In the genomic region with DNA sequence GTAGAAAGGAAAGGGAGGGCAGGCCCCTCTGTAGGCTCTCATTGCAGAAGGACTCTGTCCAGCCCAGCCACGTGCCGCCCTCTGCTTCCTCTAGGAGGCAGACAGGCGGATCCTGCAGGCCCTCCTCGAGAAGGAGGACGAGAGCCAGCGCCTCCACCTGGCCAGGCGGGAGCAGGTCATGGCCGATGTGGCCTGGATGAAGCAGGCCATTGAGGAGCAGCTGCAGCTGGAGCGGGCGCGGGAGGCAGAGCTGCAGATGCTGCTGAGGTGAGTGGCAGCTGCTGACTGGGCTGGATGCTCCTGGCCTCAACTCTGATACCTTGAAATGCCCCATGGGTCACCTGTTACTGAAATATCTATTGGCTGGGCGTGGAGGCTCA, we compare ENCODE assay signal across 8 cellular contexts. TPM values are rescaled to one million over a fixed set of nuclear protein-coding genes. Genes with fewer than 3 reads are reported as not detected.
A peak's percentile ranks its signal among the peaks of the same experiment; 100 is the strongest.
DNase-seq lines count a peak whose midpoint lies in the region; ATAC-seq and TF ChIP-seq lines count a peak whose summit lies in the region.

No MANE protein-coding gene starts in this region.

- no peaks in the 10 kb centered on the region for H3K27me3 ChIP-seq in GM23248 (replicated peaks; ENCODE audit: insufficient read depth)

- 71 to 72% methylated on average over 11 to 12 of the region's 12 CpGs for WGBS in GM23248 (ENCODE audit: low coverage in 1 of 2, low lambda C conversion rate in 2 of 2, missing lambda C conversion rate in 2 of 2), 2 experiments

- peaks cover 14% of the 10 kb centered on the region; the same call in 1 of the 2 replicates for H3K36me3 ChIP-seq in GM23248 (ENCODE audit: low read depth)

- H3K9ac ChIP-seq in GM23248, result no peak overlapping the region

- no peaks in the 10 kb centered on the region for H3K9me3 ChIP-seq in GM23248 (ENCODE audit: low read depth)

- H2AFZ ChIP-seq in GM23248, result no peak overlapping the region

- in situ Hi-C loops in GM23248 (cut with MboI), result no loop called here

- no peak overlapping the region for H3K4me3 ChIP-seq in GM23248

- DNase-seq in AG20443 (ENCODE audit: low spot score) (peak; percentile 67), GM23248 (peak; percentile 62), iPS DF 19.7 (ENCODE audit: low read depth, low spot score) (peak; percentile 63), NOMO-1 treated with DMSO at 0.1 percent for 48 hours (lab: John Stamatoyannopoulos, UW; ENCODE audit: unreplicated experiment) (no peak)
- DNase-seq in activated CD8-positive, alpha-beta memory T cell treated with anti-CD3 and anti-CD28 coated beads, Interleukin-2, amount 50 U/mL, for 4 hours, result no peak

- no peaks in the 10 kb centered on the region for H3K9me2 ChIP-seq in GM23248 (ENCODE audit: insufficient read depth)

- no peaks in the 10 kb centered on the region for H3K4me1 ChIP-seq in GM23248 (ENCODE audit: insufficient read depth)

- H4K20me1 ChIP-seq in GM23248 (ENCODE audit: insufficient read depth), result no peaks in the 10 kb centered on the region

- ATAC-seq in SK-N-SH treated with all-trans-retinoic acid at 6 μM for 48 hours (peak; percentile 81), GM19395 (IDR thresholded peaks at IDR 0.05; ENCODE audit: unreplicated experiment) (no peak), HG03571 (IDR thresholded peaks at IDR 0.05; ENCODE audit: unreplicated experiment) (no peak)

- no peak overlapping the region for H3K27ac ChIP-seq in GM23248

- no peaks in the 10 kb centered on the region for H3F3A ChIP-seq in GM23248 (ENCODE audit: insufficient read depth)

- no peak overlapping the region for H3K4me2 ChIP-seq in GM23248 (ENCODE audit: unreplicated experiment)

- no peaks in the 10 kb centered on the region for H3K79me2 ChIP-seq in GM23248 (ENCODE audit: insufficient read depth)

TF ChIP-seq in SK-N-SH treated with all-trans-retinoic acid at 6 μM for 48 hours, 23 proteins besides CTCF, POLR2A, EP300 and RAD21:
- TF ChIP-seq, protein P1, sequence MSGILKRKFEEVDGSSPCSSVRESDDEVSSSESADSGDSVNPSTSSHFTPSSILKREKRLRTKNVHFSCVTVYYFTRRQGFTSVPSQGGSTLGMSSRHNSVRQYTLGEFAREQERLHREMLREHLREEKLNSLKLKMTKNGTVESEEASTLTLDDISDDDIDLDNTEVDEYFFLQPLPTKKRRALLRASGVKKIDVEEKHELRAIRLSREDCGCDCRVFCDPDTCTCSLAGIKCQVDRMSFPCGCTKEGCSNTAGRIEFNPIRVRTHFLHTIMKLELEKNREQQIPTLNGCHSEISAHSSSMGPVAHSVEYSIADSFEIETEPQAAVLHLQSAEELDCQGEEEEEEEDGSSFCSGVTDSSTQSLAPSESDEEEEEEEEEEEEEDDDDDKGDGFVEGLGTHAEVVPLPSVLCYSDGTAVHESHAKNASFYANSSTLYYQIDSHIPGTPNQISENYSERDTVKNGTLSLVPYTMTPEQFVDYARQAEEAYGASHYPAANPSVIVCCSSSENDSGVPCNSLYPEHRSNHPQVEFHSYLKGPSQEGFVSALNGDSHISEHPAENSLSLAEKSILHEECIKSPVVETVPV (CRISPR knock-in tag; IDR thresholded peaks at IDR 0.05), result no peak
- TF ChIP-seq ESRRG (CRISPR knock-in tag; IDR thresholded peaks at IDR 0.05), result no peak
- no peak for TF ChIP-seq ZFP30 (CRISPR knock-in tag; IDR thresholded peaks at IDR 0.05)
- no peak for TF ChIP-seq ISL1 (CRISPR knock-in tag; IDR thresholded peaks at IDR 0.05)
- no peak for TF ChIP-seq CSDC2 (CRISPR knock-in tag; IDR thresholded peaks at IDR 0.05)
- TF ChIP-seq PPARA (CRISPR knock-in tag; IDR thresholded peaks at IDR 0.05; ENCODE audit: borderline replicate concordance), result no peak
- TF ChIP-seq BACH2 (CRISPR knock-in tag; IDR thresholded peaks at IDR 0.05; ENCODE audit: borderline replicate concordance), result no peak
- no peak for TF ChIP-seq GLIS3 (CRISPR knock-in tag; IDR thresholded peaks at IDR 0.05)
- TF ChIP-seq, protein P2, sequence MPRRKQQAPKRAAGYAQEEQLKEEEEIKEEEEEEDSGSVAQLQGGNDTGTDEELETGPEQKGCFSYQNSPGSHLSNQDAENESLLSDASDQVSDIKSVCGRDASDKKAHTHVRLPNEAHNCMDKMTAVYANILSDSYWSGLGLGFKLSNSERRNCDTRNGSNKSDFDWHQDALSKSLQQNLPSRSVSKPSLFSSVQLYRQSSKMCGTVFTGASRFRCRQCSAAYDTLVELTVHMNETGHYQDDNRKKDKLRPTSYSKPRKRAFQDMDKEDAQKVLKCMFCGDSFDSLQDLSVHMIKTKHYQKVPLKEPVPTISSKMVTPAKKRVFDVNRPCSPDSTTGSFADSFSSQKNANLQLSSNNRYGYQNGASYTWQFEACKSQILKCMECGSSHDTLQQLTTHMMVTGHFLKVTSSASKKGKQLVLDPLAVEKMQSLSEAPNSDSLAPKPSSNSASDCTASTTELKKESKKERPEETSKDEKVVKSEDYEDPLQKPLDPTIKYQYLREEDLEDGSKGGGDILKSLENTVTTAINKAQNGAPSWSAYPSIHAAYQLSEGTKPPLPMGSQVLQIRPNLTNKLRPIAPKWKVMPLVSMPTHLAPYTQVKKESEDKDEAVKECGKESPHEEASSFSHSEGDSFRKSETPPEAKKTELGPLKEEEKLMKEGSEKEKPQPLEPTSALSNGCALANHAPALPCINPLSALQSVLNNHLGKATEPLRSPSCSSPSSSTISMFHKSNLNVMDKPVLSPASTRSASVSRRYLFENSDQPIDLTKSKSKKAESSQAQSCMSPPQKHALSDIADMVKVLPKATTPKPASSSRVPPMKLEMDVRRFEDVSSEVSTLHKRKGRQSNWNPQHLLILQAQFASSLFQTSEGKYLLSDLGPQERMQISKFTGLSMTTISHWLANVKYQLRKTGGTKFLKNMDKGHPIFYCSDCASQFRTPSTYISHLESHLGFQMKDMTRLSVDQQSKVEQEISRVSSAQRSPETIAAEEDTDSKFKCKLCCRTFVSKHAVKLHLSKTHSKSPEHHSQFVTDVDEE (CRISPR knock-in tag; IDR thresholded peaks at IDR 0.05), result no peak
- no peak for TF ChIP-seq ZC3H10 (CRISPR knock-in tag; IDR thresholded peaks at IDR 0.05)
- TF ChIP-seq SNAI2 (CRISPR knock-in tag; IDR thresholded peaks at IDR 0.05), result no peak
- no peak for TF ChIP-seq TCF4 (CRISPR knock-in tag; IDR thresholded peaks at IDR 0.05; ENCODE audit: borderline replicate concordance)
- no peak for TF ChIP-seq ZFP3 (CRISPR knock-in tag; IDR thresholded peaks at IDR 0.05)
- TF ChIP-seq, protein P3, sequence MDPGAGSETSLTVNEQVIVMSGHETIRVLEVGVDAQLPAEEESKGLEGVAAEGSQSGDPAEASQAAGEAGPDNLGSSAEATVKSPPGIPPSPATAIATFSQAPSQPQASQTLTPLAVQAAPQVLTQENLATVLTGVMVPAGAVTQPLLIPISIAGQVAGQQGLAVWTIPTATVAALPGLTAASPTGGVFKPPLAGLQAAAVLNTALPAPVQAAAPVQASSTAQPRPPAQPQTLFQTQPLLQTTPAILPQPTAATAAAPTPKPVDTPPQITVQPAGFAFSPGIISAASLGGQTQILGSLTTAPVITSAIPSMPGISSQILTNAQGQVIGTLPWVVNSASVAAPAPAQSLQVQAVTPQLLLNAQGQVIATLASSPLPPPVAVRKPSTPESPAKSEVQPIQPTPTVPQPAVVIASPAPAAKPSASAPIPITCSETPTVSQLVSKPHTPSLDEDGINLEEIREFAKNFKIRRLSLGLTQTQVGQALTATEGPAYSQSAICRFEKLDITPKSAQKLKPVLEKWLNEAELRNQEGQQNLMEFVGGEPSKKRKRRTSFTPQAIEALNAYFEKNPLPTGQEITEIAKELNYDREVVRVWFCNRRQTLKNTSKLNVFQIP (CRISPR knock-in tag; IDR thresholded peaks at IDR 0.05; ENCODE audit: borderline replicate concordance, low read depth), result no peak
- TF ChIP-seq, protein P4, sequence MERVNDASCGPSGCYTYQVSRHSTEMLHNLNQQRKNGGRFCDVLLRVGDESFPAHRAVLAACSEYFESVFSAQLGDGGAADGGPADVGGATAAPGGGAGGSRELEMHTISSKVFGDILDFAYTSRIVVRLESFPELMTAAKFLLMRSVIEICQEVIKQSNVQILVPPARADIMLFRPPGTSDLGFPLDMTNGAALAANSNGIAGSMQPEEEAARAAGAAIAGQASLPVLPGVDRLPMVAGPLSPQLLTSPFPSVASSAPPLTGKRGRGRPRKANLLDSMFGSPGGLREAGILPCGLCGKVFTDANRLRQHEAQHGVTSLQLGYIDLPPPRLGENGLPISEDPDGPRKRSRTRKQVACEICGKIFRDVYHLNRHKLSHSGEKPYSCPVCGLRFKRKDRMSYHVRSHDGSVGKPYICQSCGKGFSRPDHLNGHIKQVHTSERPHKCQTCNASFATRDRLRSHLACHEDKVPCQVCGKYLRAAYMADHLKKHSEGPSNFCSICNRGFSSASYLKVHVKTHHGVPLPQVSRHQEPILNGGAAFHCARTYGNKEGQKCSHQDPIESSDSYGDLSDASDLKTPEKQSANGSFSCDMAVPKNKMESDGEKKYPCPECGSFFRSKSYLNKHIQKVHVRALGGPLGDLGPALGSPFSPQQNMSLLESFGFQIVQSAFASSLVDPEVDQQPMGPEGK (CRISPR knock-in tag; IDR thresholded peaks at IDR 0.05; ENCODE audit: borderline replicate concordance), result no peak
- no peak for TF ChIP-seq OSR1 (CRISPR knock-in tag; IDR thresholded peaks at IDR 0.05)
- TF ChIP-seq TOX (CRISPR knock-in tag; IDR thresholded peaks at IDR 0.05; ENCODE audit: borderline replicate concordance), result no peak
- no peak for TF ChIP-seq RARB (CRISPR knock-in tag; IDR thresholded peaks at IDR 0.05)
- no peak for TF ChIP-seq ZNF8 (CRISPR knock-in tag; IDR thresholded peaks at IDR 0.05)

RNA-seq across cellular contexts. Expression of a gene that starts 10.9 kb away (rescaled TPM):
- total RNA-seq in GM23248 (2014; rRNA removed; shearing (Covaris generic)), result 11.7 and 14.7 TPM in 2 replicates
- 9.7 and 11.5 TPM in 2 replicates for polyA plus RNA-seq in GM23248 (2016; fragmentation: Nextera tagmentation; extraction: Ambion mirVana)

RNA-seq across cellular contexts. Expression of a gene that starts 30.6 kb away (rescaled TPM):
- 62.2 and 96.5 TPM in 2 replicates for total RNA-seq in GM23248 (2014; rRNA removed; shearing (Covaris generic))
- 92.8 and 96.0 TPM in 2 replicates for polyA plus RNA-seq in GM23248 (2016; fragmentation: Nextera tagmentation; extraction: Ambion mirVana)

Comparison
In these comparisons a context has a peak if more than half of its experiments do, and no peak if none do; other contexts are left out.
1. DNase-seq: peak in AG20443 (single experiment), GM23248 (single experiment) and iPS DF 19.7 (single experiment); none in NOMO-1 treated with DMSO at 0.1 percent for 48 hours (single experiment) and activated CD8-positive, alpha-beta memory T cell treated with anti-CD3 and anti-CD28 coated beads, Interleukin-2, amount 50 U/mL, for 4 hours (single experiment).